In the genomic region with DNA sequence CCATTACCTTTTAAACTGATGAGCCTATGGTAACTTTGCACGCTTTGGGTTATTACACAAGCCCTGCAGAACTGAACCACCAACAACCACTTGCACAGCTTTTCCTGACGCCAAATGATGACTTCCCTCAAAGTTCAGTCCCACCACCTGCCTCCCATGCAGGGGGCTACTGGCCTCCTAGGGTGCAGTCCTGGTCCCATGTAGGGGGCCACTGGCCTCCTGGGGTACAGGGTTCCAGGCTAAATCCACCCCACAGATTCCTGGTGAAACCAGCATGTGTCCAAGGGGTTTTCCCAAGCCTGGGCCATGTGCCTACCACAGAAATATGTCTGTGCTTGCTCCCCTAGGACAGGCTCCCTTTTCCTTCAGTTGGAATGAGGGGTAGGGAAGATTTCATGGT, we compare ENCODE assay signal across 2 cellular contexts.
TF ChIP-seq lines count a peak whose summit lies in the region.

No MANE protein-coding gene starts in this region.

TF ChIP-seq in HepG2, 621 proteins besides CTCF, POLR2A, EP300 and RAD21:
- no peak for TF ChIP-seq TBX3 (IDR thresholded peaks at IDR 0.05; ENCODE audit: borderline replicate concordance)
- TF ChIP-seq, protein P1, sequence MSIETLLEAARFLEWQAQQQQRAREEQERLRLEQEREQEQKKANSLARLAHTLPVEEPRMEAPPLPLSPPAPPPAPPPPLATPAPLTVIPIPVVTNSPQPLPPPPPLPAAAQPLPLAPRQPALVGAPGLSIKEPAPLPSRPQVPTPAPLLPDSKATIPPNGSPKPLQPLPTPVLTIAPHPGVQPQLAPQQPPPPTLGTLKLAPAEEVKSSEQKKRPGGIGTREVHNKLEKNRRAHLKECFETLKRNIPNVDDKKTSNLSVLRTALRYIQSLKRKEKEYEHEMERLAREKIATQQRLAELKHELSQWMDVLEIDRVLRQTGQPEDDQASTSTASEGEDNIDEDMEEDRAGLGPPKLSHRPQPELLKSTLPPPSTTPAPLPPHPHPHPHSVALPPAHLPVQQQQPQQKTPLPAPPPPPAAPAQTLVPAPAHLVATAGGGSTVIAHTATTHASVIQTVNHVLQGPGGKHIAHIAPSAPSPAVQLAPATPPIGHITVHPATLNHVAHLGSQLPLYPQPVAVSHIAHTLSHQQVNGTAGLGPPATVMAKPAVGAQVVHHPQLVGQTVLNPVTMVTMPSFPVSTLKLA (IDR thresholded peaks at IDR 0.05), result peak; percentile 69
- TF ChIP-seq ZNF501 (CRISPR knock-in tag; IDR thresholded peaks at IDR 0.05), result no peak
- TF ChIP-seq PHB2 (IDR thresholded peaks at IDR 0.05; ENCODE audit: partially characterized antibody), result no peak
- no peak for TF ChIP-seq RBFOX2 (IDR thresholded peaks at IDR 0.05; ENCODE audit: low read depth, low read length)

TF ChIP-seq in H1, 55 proteins besides CTCF, POLR2A, EP300 and RAD21:
- TF ChIP-seq EZH2 (IDR thresholded peaks at IDR 0.05; ENCODE audit: low read depth, low read length, severe bottlenecking) (no peak), SIX5 (IDR thresholded peaks at IDR 0.05; ENCODE audit: low read depth, low read length) (no peak), EGR1 (IDR thresholded peaks at IDR 0.05; ENCODE audit: borderline replicate concordance, low read depth, low read length) (no peak), SP4 (IDR thresholded peaks at IDR 0.05; ENCODE audit: low read length) (no peak), TAF7 (optimal IDR thresholded peaks at IDR 0.05; ENCODE audit: borderline replicate concordance, low read depth, low read length) (no peak), ZNF274 (IDR thresholded peaks at IDR 0.05; ENCODE audit: borderline replicate concordance, extremely low read depth, low read length) (no peak), RNF2 (IDR thresholded peaks at IDR 0.05; ENCODE audit: borderline replicate concordance, low read depth, low read length, missing control alignments, poor library complexity, severe bottlenecking) (no peak), GABPA (IDR thresholded peaks at IDR 0.05; ENCODE audit: borderline replicate concordance, insufficient read depth, low read length) (no peak), GTF2F1 (IDR thresholded peaks at IDR 0.05; ENCODE audit: borderline replicate concordance, low read depth, low read length) (no peak), CHD7 (IDR thresholded peaks at IDR 0.05; ENCODE audit: insufficient replicate concordance, low read length) (no peak), TBP (IDR thresholded peaks at IDR 0.05; ENCODE audit: low read depth, low read length) (no peak), PHF8 (conservative IDR thresholded peaks at IDR 0.05; ENCODE audit: low read depth, low read length) (no peak), SP2 (IDR thresholded peaks at IDR 0.05; ENCODE audit: low read length) (no peak), JUND (IDR thresholded peaks at IDR 0.05; ENCODE audit: low read length) (no peak), MAFK (IDR thresholded peaks at IDR 0.05; ENCODE audit: low read depth, low read length) (no peak), POLR2AphosphoS5 (IDR thresholded peaks at IDR 0.05; ENCODE audit: low read depth, low read length) (no peak), SP1 (IDR thresholded peaks at IDR 0.05; ENCODE audit: low read depth, low read length) (no peak), SAP30 (IDR thresholded peaks at IDR 0.05; ENCODE audit: insufficient read depth, insufficient replicate concordance, low read length) (no peak)
